ENCODE assay signal across 1 cellular context in the genomic region with DNA sequence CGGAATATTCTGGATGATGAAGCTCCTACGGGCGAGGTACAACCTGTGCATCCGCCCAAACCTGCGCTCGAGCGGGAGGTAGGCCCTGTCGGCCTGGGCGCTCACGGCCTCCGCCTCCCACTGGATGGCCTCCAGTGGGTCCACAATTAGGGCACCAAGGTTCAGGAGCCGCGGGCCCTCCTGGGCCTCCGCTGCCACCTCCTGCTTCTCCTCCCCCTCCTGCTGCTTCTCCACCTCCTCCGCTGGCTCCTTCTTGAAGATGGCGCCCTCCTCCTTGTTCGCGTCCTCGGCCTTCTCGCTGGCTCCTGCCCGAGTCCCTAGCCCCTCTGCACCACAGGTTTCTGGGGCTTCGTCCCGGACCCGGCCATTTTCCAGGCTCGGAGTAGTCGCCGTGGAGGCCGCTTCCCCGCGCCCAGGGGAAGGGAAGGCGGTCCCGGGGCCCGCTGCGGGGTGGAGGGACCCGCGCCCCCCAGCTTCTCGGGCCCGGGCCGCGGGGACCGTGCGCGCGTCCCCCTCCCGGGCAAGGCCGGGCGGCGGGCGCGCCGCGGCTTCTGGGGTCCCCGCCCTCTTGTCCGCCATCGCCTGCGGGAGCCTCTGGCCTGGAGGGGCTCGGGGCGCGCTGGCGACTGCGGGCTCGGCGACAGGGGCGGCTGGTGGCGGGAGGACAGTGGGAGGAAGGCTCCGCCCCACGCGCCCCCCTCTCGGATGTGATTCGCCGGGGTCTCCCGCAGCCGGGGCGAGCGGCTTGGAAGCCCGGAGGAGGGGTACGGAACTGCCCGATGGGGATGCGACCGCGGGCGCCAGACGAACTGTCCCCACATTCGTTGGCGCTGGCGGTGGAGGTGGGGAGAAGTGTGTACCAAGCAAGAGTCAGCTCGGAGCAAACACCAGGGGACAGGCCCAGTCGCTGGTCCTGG.
TF ChIP-seq lines count a peak whose summit lies in the region.

No MANE protein-coding gene starts in this region.

TF ChIP-seq in IMR-90, 13 proteins besides CTCF, POLR2A, EP300 and RAD21 (continued from another document):
- TF ChIP-seq, protein P1, sequence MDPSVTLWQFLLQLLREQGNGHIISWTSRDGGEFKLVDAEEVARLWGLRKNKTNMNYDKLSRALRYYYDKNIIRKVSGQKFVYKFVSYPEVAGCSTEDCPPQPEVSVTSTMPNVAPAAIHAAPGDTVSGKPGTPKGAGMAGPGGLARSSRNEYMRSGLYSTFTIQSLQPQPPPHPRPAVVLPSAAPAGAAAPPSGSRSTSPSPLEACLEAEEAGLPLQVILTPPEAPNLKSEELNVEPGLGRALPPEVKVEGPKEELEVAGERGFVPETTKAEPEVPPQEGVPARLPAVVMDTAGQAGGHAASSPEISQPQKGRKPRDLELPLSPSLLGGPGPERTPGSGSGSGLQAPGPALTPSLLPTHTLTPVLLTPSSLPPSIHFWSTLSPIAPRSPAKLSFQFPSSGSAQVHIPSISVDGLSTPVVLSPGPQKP (IDR thresholded peaks at IDR 0.05; ENCODE audit: borderline replicate concordance, low read depth, low read length), result no peak
- TF ChIP-seq FOS (IDR thresholded peaks at IDR 0.05; ENCODE audit: low read depth, low read length) (no peak), MXI1 (IDR thresholded peaks at IDR 0.05; ENCODE audit: borderline replicate concordance, low read depth, low read length) (no peak), RFX5 (IDR thresholded peaks at IDR 0.05; ENCODE audit: low read depth, low read length) (no peak), NFE2L2 (IDR thresholded peaks at IDR 0.05; ENCODE audit: low read depth, low read length) (no peak)
- TF ChIP-seq, protein P2, sequence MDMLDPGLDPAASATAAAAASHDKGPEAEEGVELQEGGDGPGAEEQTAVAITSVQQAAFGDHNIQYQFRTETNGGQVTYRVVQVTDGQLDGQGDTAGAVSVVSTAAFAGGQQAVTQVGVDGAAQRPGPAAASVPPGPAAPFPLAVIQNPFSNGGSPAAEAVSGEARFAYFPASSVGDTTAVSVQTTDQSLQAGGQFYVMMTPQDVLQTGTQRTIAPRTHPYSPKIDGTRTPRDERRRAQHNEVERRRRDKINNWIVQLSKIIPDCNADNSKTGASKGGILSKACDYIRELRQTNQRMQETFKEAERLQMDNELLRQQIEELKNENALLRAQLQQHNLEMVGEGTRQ (IDR thresholded peaks at IDR 0.05; ENCODE audit: low read depth, low read length), result no peak
